In genomic region chr1:8358897-8359616, GRCh38 we compare ENCODE assay signal across 1 cellular context.
TF ChIP-seq lines count a peak whose summit lies in the region.

No MANE protein-coding gene starts in this region.

TF ChIP-seq in HCT116, 20 proteins besides CTCF, POLR2A, EP300 and RAD21 (continued from another document):
- no peak for TF ChIP-seq REST (IDR thresholded peaks at IDR 0.05; ENCODE audit: low read depth)
- no peak for TF ChIP-seq MAX (IDR thresholded peaks at IDR 0.05)
- TF ChIP-seq YY1 (IDR thresholded peaks at IDR 0.05; ENCODE audit: extremely low read depth, insufficient replicate concordance, low read depth, low read length), result no peak
- TF ChIP-seq ZBTB33 (IDR thresholded peaks at IDR 0.05; ENCODE audit: extremely low read depth, insufficient replicate concordance, low read length), result no peak
- TF ChIP-seq POLR2AphosphoS5 (IDR thresholded peaks at IDR 0.05; ENCODE audit: low read depth, low read length), result no peak
- no peak for TF ChIP-seq JUND (IDR thresholded peaks at IDR 0.05)
- TF ChIP-seq ATF3 (IDR thresholded peaks at IDR 0.05), result no peak
